Comparison of ENCODE assay signal across 8 cellular contexts in the genomic region with DNA sequence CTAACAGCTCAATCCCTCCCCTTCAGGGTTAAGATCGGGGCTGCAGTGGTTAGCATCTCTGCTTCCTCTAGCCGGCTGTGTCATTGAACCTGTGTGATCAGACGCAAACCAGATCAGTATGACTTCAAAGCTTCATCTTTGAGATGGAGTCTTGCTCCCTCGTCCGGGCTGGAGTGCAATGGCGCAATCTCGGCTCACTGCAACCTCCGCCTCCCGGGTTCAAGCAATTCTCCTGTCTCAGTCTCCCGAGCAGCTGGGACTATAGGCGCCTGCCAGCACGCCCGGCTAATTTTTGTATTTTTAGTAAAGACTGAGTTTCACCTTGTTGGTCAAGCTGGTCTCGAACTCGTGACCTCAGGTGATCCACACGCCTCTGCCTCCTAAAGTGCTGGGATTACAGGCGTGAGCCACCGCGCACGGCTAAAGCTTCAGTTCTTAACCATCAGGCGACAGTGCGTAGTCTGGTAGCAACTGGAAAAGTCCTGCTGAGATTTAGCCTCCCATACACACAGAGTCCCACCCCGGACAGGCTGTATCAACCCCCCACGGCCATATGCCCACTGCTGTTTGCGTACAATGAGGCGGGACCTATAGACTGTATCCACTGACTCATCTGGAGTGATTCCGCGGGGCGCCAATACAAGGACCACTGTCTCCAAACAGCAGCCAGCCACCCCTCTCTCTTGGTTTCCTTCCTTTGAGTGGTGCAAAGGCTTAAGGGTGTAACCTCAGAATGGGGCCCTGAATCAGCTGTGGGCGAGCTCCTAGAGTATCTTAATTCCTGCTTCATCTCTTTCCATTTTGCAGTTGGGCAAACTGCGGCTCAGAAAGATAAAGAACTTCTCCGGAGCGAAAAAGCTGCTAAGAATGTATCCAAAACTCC. TPM values are rescaled to one million over a fixed set of nuclear protein-coding genes. Genes with fewer than 3 reads are reported as not detected.
DNase-seq lines count a peak whose midpoint lies in the region; ATAC-seq, FAIRE-seq and TF ChIP-seq lines count a peak whose summit lies in the region.

No MANE protein-coding gene starts in this region.

- intact Hi-C loops in kidney (cut with DNase I): no loop called here

- peak overlapping the region; percentile 85 for H3K4me3 ChIP-seq in GM12875 (ENCODE audit: low read depth, low read length)
- peak overlapping the region; percentile 93 for H3K4me3 ChIP-seq in WI38 (ENCODE audit: low read depth, low read length)
- peak overlapping the region; percentile 94 for H3K4me3 ChIP-seq in bronchial epithelial cell (ENCODE audit: low read depth, low read length)
- H3K4me3 ChIP-seq in kidney (ENCODE audit: low read length in 2 of 2): peak overlapping the region; percentile 95 to 99

- peak overlapping the region; percentile 69 to 71 for H3K9ac ChIP-seq in kidney (ENCODE audit: low read length in 2 of 2)

- peak; percentile 38 for ATAC-seq in HG02588 (IDR thresholded peaks at IDR 0.05; ENCODE audit: unreplicated experiment)

- DNase-seq in NCI-H1105 treated with DMSO at 0.1 percent for 48 hours (lab: John Stamatoyannopoulos, UW) (peak; percentile 89), bronchial epithelial cell (ENCODE audit: low read depth) (peak; percentile 68), kidney (peak; percentile 88), cortex of kidney (lab: John Stamatoyannopoulos, UW) (no peak)
- peak; percentile 29 to 33 for DNase-seq in stimulated activated CD4-positive, alpha-beta T cell treated with anti-CD3 and anti-CD28 coated beads, Interleukin-15, amount 100 ng/mL, for 1 hour (ENCODE audit: low read depth in 1 of 2, low spot score in 1 of 2)

- H3K4me1 ChIP-seq in kidney (ENCODE audit: control insufficient read depth in 1 of 2, insufficient read depth in 1 of 2, low read depth in 1 of 2, low read length in 2 of 2): peaks cover 6 to 10% of the 10 kb centered on the region in 2 donors

- FAIRE-seq in bronchial epithelial cell (lab: Jason Lieb, UNC): no peak
- FAIRE-seq in kidney (lab: Jason Lieb, UNC): no peak

- TF ChIP-seq CTCF in GM12875 (IDR thresholded peaks at IDR 0.05; ENCODE audit: borderline replicate concordance, insufficient read depth, low read depth, low read length) (0 out of 2 replicates have a peak, but pooled peaks have one; percentile 5), WI38 (IDR thresholded peaks at IDR 0.05; ENCODE audit: low read depth, low read length) (no peak), bronchial epithelial cell (IDR thresholded peaks at IDR 0.05; ENCODE audit: insufficient read depth, low read length, severe bottlenecking) (no peak), kidney (IDR thresholded peaks at IDR 0.05; ENCODE audit: borderline replicate concordance, extremely low read depth, insufficient read depth) (no peak)

- H3K27me3 ChIP-seq in bronchial epithelial cell (ENCODE audit: control insufficient read depth, insufficient read depth, low read length): no peaks in the 10 kb centered on the region

- H3K9me3 ChIP-seq in kidney (ENCODE audit: control insufficient read depth in 1 of 2, low read length in 2 of 2): no peaks in the 10 kb centered on the region

- H3K27ac ChIP-seq in kidney (ENCODE audit: low read depth in 2 of 2, low read length in 2 of 2): peak overlapping the region; percentile 98 to 99

- H3K36me3 ChIP-seq in bronchial epithelial cell (ENCODE audit: control insufficient read depth, insufficient read depth, low read length): no peaks in the 10 kb centered on the region
- H3K36me3 ChIP-seq in kidney (ENCODE audit: control insufficient read depth in 1 of 2, insufficient read depth in 2 of 2, low read length in 2 of 2): no peaks in the 10 kb centered on the region

RNA-seq across cellular contexts. Expression of a gene that starts 23.3 kb away (rescaled TPM):
- total RNA-seq in bronchial epithelial cell: not detected in 2 replicates
- total RNA-seq in kidney: not detected
- not detected for polyA plus RNA-seq in kidney (ENCODE audit: insufficient read depth, low read depth, low replicate concordance)

RNA-seq across cellular contexts. Expression of a gene that starts 27.8 kb away (rescaled TPM):
- total RNA-seq in bronchial epithelial cell (408 and 613 TPM in 2 replicates), kidney (248 TPM)
- 207 TPM for polyA plus RNA-seq in kidney (ENCODE audit: insufficient read depth, low read depth, low replicate concordance)

RNA-seq across cellular contexts. Expression of a gene that starts 47.9 kb away (rescaled TPM):
- not detected in 2 replicates for total RNA-seq in bronchial epithelial cell
- not detected for total RNA-seq in kidney
- polyA plus RNA-seq in kidney (ENCODE audit: insufficient read depth, low read depth, low replicate concordance): not detected
